Comparison of ENCODE assay signal across 1 cellular context in genomic region chr16:66616592-66616991, GRCh38.
A peak's percentile ranks its signal among the peaks of the same experiment; 100 is the strongest.
TF ChIP-seq lines count a peak whose summit lies in the region.

No MANE protein-coding gene starts in this region.

TF ChIP-seq in K562, 482 proteins besides CTCF, POLR2A, EP300 and RAD21:
- TF ChIP-seq ZC3H4 (CRISPR knock-in tag; IDR thresholded peaks at IDR 0.05; ENCODE audit: borderline replicate concordance), result no peak
- 0 out of 2 replicates have a peak, but pooled peaks have one; percentile 24 for TF ChIP-seq POLR2G (IDR thresholded peaks at IDR 0.05; ENCODE audit: low read depth, low read length)
TF ChIP-seq in K562: peak in this region for 1.
